Comparison of ENCODE assay signal across 8 cellular contexts in the genomic region with DNA sequence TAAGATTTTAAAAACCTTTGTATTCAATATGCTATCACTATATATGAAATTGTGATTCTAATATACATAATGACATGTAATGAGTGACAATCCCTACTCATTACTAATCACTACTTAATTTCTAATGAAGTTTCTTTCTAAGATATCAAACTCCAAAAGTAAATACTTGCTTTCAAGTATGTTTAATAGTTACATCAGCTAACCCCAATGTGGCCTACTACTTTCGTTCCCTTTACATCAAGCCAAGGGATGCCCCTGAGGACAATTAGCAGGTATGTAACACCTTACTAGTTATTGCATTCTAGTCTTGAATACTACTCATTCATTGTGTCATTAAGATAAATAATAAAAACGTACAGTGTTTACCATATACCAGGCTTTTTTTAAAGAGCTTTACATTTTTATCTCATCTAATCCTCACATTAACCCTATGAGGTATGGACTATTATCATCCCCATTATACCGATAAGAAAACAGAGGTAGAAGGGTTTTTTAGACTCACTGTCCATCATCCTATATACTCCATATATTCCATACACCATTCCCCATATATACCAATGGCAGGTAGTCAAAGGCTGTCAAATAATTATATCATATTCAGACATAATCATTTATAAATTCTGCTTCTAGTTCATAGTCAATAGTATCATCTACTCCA. TPM values are rescaled to one million over a fixed set of nuclear protein-coding genes. Genes with fewer than 3 reads are reported as not detected.
DNase-seq lines count a peak whose midpoint lies in the region; TF ChIP-seq lines count a peak whose summit lies in the region.

No MANE protein-coding gene starts in this region.

- H3K9me3 ChIP-seq in BLaER1 (no peaks in the 10 kb centered on the region), MM.1S (replicated peaks; ENCODE audit: insufficient read depth, low read length) (no peaks in the 10 kb centered on the region)

- peaks cover 30% of the 10 kb centered on the region for H3K36me3 Mint-ChIP-seq in nephron (ENCODE audit: low read depth)

- intact Hi-C loops in dorsolateral prefrontal cortex (cut with DNase I): loop anchor here in 1 of 2 donors (10.0 kb wide), 1 partner anchor 543 kb away; the partner anchor contains the start of gene SNRPE

- H3K9me2 ChIP-seq in MM.1S (replicated peaks; ENCODE audit: insufficient read depth, low read length): no peaks in the 10 kb centered on the region

- no peaks in the 10 kb centered on the region for H3K9me3 Mint-ChIP-seq in nephron

- H3K4me2 ChIP-seq in BLaER1 (peak overlapping the region; percentile 92), MM.1S (ENCODE audit: low read depth, low read length) (peak overlapping the region; percentile 79)

- no peaks in the 10 kb centered on the region for H3K27me3 Mint-ChIP-seq in nephron (ENCODE audit: low read depth)

- H4K20me1 ChIP-seq in BLaER1 (peaks cover 90% of the 10 kb centered on the region), MM.1S (ENCODE audit: insufficient read depth, low read length) (peaks cover 72% of the 10 kb centered on the region)

- peaks cover 27% of the 10 kb centered on the region for H3K4me1 ChIP-seq in BLaER1
- H3K4me1 ChIP-seq in MM.1S (ENCODE audit: low read length): peaks cover 9% of the 10 kb centered on the region; the same call in 1 of the 2 replicates

- peaks cover 85% of the 10 kb centered on the region for H3K79me2 ChIP-seq in MM.1S (ENCODE audit: low read length)

- H3K9ac ChIP-seq in BLaER1 (peak overlapping the region; percentile 97), MM.1S (ENCODE audit: low read length) (peak overlapping the region; percentile 100; the same call in 1 of the 2 replicates)

- H2AFZ ChIP-seq in MM.1S (ENCODE audit: low read length): no peak overlapping the region

- peaks cover 20% of the 10 kb centered on the region for H3F3A ChIP-seq in MM.1S (ENCODE audit: insufficient read depth, low read length)

- H3K4me3 ChIP-seq in BLaER1 (peak overlapping the region; percentile 88), MM.1S (ENCODE audit: low read length) (peak overlapping the region; percentile 80), dorsolateral prefrontal cortex (peak overlapping the region; percentile 57 to 99 (median 90))

- H3K27ac Mint-ChIP-seq in nephron: peak overlapping the region in 1 of 3 experiments; percentile 35

- H3K4me3 Mint-ChIP-seq in nephron: peak overlapping the region; percentile 96 to 99 (median 99)

- peaks cover 24% of the 10 kb centered on the region for H3K4me1 Mint-ChIP-seq in nephron

- H3K27ac ChIP-seq in BLaER1 (no peak overlapping the region), MM.1S (ENCODE audit: low read length) (no peak overlapping the region), dorsolateral prefrontal cortex (peak overlapping the region in 27 of 59 donors; percentile 1 to 100 (median 63))

- H3K36me3 ChIP-seq in BLaER1 (peaks cover 34% of the 10 kb centered on the region), MM.1S (replicated peaks; ENCODE audit: insufficient read depth, low read length) (peaks cover 47% of the 10 kb centered on the region)

- DNase-seq in MM.1S (peak; percentile 18), dorsolateral prefrontal cortex (no peak), germinal center (ENCODE audit: low spot score) (no peak), NCI-H128 (lab: John Stamatoyannopoulos, UW; ENCODE audit: unreplicated experiment) (no peak), NCI-H524 (lab: John Stamatoyannopoulos, UW) (no peak)
- no peak for DNase-seq in NK-92 treated with Interleukin-12 subunit alpha and Interleukin-12 subunit beta, amount 100 ng/mL, for 24 hours (lab: John Stamatoyannopoulos, UW)

- H3K27me3 ChIP-seq in BLaER1 (no peaks in the 10 kb centered on the region), MM.1S (replicated peaks; ENCODE audit: insufficient read depth, low read length) (no peaks in the 10 kb centered on the region), dorsolateral prefrontal cortex (no peaks in the 10 kb centered on the region)

- TF ChIP-seq CTCF in MM.1S (IDR thresholded peaks at IDR 0.05; ENCODE audit: low read length) (no peak), dorsolateral prefrontal cortex (IDR thresholded peaks at IDR 0.05 in 54 of 56, conservative IDR thresholded peaks at IDR 0.05 in 2 of 56; ENCODE audit: low read depth in 1 of 56, partially characterized antibody in 56 of 56) (no peak), nephron (IDR thresholded peaks at IDR 0.05; ENCODE audit: unreplicated experiment in 3 of 3) (no peak)

RNA-seq across cellular contexts. Expression of gene PPP1R15B, which starts 4.2 kb away (rescaled TPM):
- 10 to 100 TPM; 26.2 to 55.9 (median 35.6) TPM for total RNA-seq in dorsolateral prefrontal cortex

RNA-seq across cellular contexts. Expression of gene PLEKHA6, which starts 47.7 kb away (rescaled TPM):
- 100 to 1,000 TPM in 47 of 120 experiments, 10 to 100 TPM in 73; 49.5 to 154 (median 97.2) TPM for total RNA-seq in dorsolateral prefrontal cortex
